10 cellular contexts compared by ENCODE assay signal in genomic region chr19:13130886-13131490, GRCh38. TPM values are rescaled to one million over a fixed set of nuclear protein-coding genes. Genes with fewer than 3 reads are reported as not detected.
DNase-seq lines count a peak whose midpoint lies in the region; ATAC-seq lines count a peak whose summit lies in the region.
"Had no signal": no experiment of that assay in that cellular context is flagged by ENCODE, and none has a peak within 500 bp of the region (broad histone marks: within the 10 kb centered on the region; RNA-seq: fewer than 3 reads in every experiment).

No MANE protein-coding gene starts in this region.

- ATAC-seq in activated naive CD4-positive, alpha-beta T cell treated with anti-CD3 and anti-CD28 coated beads, Interleukin-2, amount 50 U/mL, for 72 hours = no peak
- no peak for ATAC-seq in GM19023 (IDR thresholded peaks at IDR 0.05; ENCODE audit: unreplicated experiment)

- peak overlapping the region in 1 of 8 donors; percentile 11 for H3K4me3 Mint-ChIP-seq in CD4-positive, alpha-beta memory T cell
- H3K4me3 Mint-ChIP-seq: B cell had no signal

- DNase-seq in CD4-positive, alpha-beta memory T cell = no peak
- no peak for DNase-seq in activated naive CD4-positive, alpha-beta T cell treated with anti-CD3 and anti-CD28 coated beads, Interleukin-2, amount 50 U/mL, for 72 hours (ENCODE audit: low spot score in 2 of 2)
- no peak for DNase-seq in COLO829 (ENCODE audit: low spot score)
- DNase-seq: activated CD4-positive, alpha-beta T cell treated with anti-CD3 and anti-CD28 coated beads for 4 hours; anterior cingulate cortex; effector CD4-positive, alpha-beta T cell had no signal

- no peaks in the 10 kb centered on the region for H3K9me3 ChIP-seq in CD4-positive, alpha-beta memory T cell (ENCODE audit: control insufficient read depth in 1 of 2, low read length in 2 of 2)

- intact Hi-C loops in CD4-positive, alpha-beta memory T cell (cut with micrococcal nuclease) = no loop called here

- peaks cover 26 to 42% (median 31%) of the 10 kb centered on the region in 4 donors for H3K4me1 Mint-ChIP-seq in CD4-positive, alpha-beta memory T cell

- no peaks in the 10 kb centered on the region for H3K9me3 Mint-ChIP-seq in CD4-positive, alpha-beta memory T cell
- no peaks in the 10 kb centered on the region for H3K9me3 Mint-ChIP-seq in activated naive CD4-positive, alpha-beta T cell treated with anti-CD3 and anti-CD28 coated beads, Interleukin-2, amount 50 U/mL, for 72 hours

- no peak overlapping the region for H3K27ac ChIP-seq in CD4-positive, alpha-beta memory T cell (ENCODE audit: low read depth, low read length)

- peaks cover 34% of the 10 kb centered on the region for H3K4me1 ChIP-seq in CD4-positive, alpha-beta memory T cell (ENCODE audit: insufficient read depth, low read length)

- POLR2A ChIA-PET in CD4-positive, alpha-beta memory T cell (lab: Charles Lee; ENCODE audit: partially characterized antibody) = interaction anchor here (1.0 to 3.5 kb wide), 4 partner anchors 11 to 21 kb away, joined by 3 to 19 read pairs (median 4); partner anchors contain the start of gene NACC1

- H3K36me3 Mint-ChIP-seq in CD4-positive, alpha-beta memory T cell = peaks cover 0 to 9% of the 10 kb centered on the region in 2 donors
- peaks cover 0 to 16% of the 10 kb centered on the region in 2 donors for H3K36me3 Mint-ChIP-seq in activated naive CD4-positive, alpha-beta T cell treated with anti-CD3 and anti-CD28 coated beads, Interleukin-2, amount 50 U/mL, for 72 hours

- H3K27me3 ChIP-seq in CD4-positive, alpha-beta memory T cell (ENCODE audit: insufficient read depth, low read length) = no peaks in the 10 kb centered on the region

- peak overlapping the region in 6 of 7 donors; percentile 55 to 89 (median 60) for H3K27ac Mint-ChIP-seq in CD4-positive, alpha-beta memory T cell
- H3K27ac Mint-ChIP-seq in activated naive CD4-positive, alpha-beta T cell treated with anti-CD3 and anti-CD28 coated beads, Interleukin-2, amount 50 U/mL, for 72 hours = peak overlapping the region; percentile 23 to 87
- H3K27ac Mint-ChIP-seq: B cell had no signal

- CTCF ChIA-PET in CD4-positive, alpha-beta memory T cell (lab: Charles Lee; ENCODE audit: partially characterized antibody) = interaction anchor here (0.9 to 2.6 kb wide), 3 partner anchors 91 to 166 kb away, joined by 3 to 7 read pairs (median 3); no protein-coding TSS in a partner anchor

- H3K36me3 ChIP-seq in CD4-positive, alpha-beta memory T cell (ENCODE audit: insufficient read depth, low read length) = no peaks in the 10 kb centered on the region

- no peak overlapping the region for H3K4me3 ChIP-seq in CD4-positive, alpha-beta memory T cell (ENCODE audit: low read length in 2 of 2)

- H3K27me3 Mint-ChIP-seq in CD4-positive, alpha-beta memory T cell = no peaks in the 10 kb centered on the region
- H3K27me3 Mint-ChIP-seq: B cell had no signal

RNA-seq across cellular contexts. Expression of gene NACC1, which starts 12.9 kb away (rescaled TPM):
- 10 to 100 TPM; 25.8 to 34.1 TPM for total RNA-seq in CD4-positive, alpha-beta memory T cell
- 1 to 10 TPM in 1 of 2 donors, under 1 TPM in 1; 0.15 to 1.8 TPM for polyA plus RNA-seq in CD4-positive, alpha-beta memory T cell
- total RNA-seq in activated naive CD4-positive, alpha-beta T cell treated with anti-CD3 and anti-CD28 coated beads, Interleukin-2, amount 50 U/mL, for 72 hours = 10 to 100 TPM; 56.0 to 67.0 TPM

RNA-seq across cellular contexts. Expression of gene TRMT1, which starts 14.4 kb away (rescaled TPM):
- total RNA-seq in CD4-positive, alpha-beta memory T cell = 10 to 100 TPM; 70.6 to 78.4 TPM
- polyA plus RNA-seq in CD4-positive, alpha-beta memory T cell = 10 to 100 TPM; 18.0 to 24.9 TPM
- total RNA-seq in activated naive CD4-positive, alpha-beta T cell treated with anti-CD3 and anti-CD28 coated beads, Interleukin-2, amount 50 U/mL, for 72 hours = 10 to 100 TPM; 65.5 to 82.4 TPM

RNA-seq across cellular contexts. Expression of gene STX10, which starts 19.2 kb away (rescaled TPM):
- total RNA-seq in CD4-positive, alpha-beta memory T cell = 10 to 100 TPM; 63.7 to 64.0 TPM
- polyA plus RNA-seq in CD4-positive, alpha-beta memory T cell = 10 to 100 TPM; 57.9 to 64.2 TPM
- total RNA-seq in activated naive CD4-positive, alpha-beta T cell treated with anti-CD3 and anti-CD28 coated beads, Interleukin-2, amount 50 U/mL, for 72 hours = 10 to 100 TPM; 67.2 to 77.1 TPM

RNA-seq across cellular contexts. Expression of gene IER2, which starts 19.2 kb away (rescaled TPM):
- 100 to 1,000 TPM; 148 to 153 TPM for total RNA-seq in CD4-positive, alpha-beta memory T cell
- polyA plus RNA-seq in CD4-positive, alpha-beta memory T cell = 100 to 1,000 TPM; 201 to 446 TPM
- 100 to 1,000 TPM; 111 to 174 TPM for total RNA-seq in activated naive CD4-positive, alpha-beta T cell treated with anti-CD3 and anti-CD28 coated beads, Interleukin-2, amount 50 U/mL, for 72 hours

RNA-seq across cellular contexts. Expression of gene LYL1, which starts 28.3 kb away (rescaled TPM):
- total RNA-seq in CD4-positive, alpha-beta memory T cell = 10 to 100 TPM; 16.1 to 16.9 TPM
- 1 to 10 TPM; 2.3 to 9.4 TPM for polyA plus RNA-seq in CD4-positive, alpha-beta memory T cell
- 1 to 10 TPM in 1 of 2 donors, under 1 TPM in 1; 0.71 to 3.2 TPM for total RNA-seq in activated naive CD4-positive, alpha-beta T cell treated with anti-CD3 and anti-CD28 coated beads, Interleukin-2, amount 50 U/mL, for 72 hours
- total RNA-seq: LHCN-M2, osteocyte had no signal
